In the genomic region with DNA sequence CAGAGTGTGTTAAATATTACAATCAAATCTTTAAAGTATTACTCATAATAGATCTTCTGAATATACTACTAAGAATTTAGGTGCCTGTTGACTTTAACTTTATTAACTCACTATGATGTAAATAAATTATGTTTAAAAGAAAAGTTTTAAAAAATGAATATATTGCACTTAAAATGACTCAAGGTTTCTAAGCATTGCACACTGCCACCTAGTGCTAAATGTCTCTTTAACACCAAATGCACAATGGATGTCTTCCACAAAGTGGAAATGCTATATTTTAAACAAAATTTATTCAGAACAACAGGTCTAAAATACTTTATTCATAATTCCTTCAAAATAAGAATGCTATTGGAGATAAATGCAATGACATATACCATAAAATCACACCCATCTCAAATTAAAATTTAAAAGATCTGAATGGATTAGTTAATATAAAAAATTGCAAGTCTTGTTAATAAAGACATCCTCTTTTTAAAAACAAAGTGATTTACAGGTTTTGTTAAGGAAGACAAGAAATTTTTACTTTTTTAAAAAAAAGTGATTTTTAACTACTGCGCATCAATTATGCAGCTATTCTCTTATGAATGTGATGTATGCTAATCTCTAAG, we compare ENCODE assay signal across 8 cellular contexts. TPM values are rescaled to one million over a fixed set of nuclear protein-coding genes. Genes with fewer than 3 reads are reported as not detected.
A peak's percentile ranks its signal among the peaks of the same experiment; 100 is the strongest.
DNase-seq lines count a peak whose midpoint lies in the region; ATAC-seq, FAIRE-seq and TF ChIP-seq lines count a peak whose summit lies in the region.

No MANE protein-coding gene starts in this region.

- intact Hi-C loops in activated CD8-positive, alpha-beta T cell treated with anti-CD3 and anti-CD28 coated beads for 36 hours (cut with micrococcal nuclease) = loop anchor here (10.0 kb wide), 3 partner anchors 116 to 556 kb away; no protein-coding TSS in a partner anchor
- intact Hi-C loops in kidney (cut with DNase I) = no loop called here

- no peak for ATAC-seq in activated CD8-positive, alpha-beta T cell treated with anti-CD3 and anti-CD28 coated beads for 36 hours
- no peak for ATAC-seq in HG03108 (IDR thresholded peaks at IDR 0.05; ENCODE audit: unreplicated experiment)

- H3K27ac ChIP-seq in kidney (ENCODE audit: low read depth in 2 of 2, low read length in 2 of 2) = no peak overlapping the region

- no peaks in the 10 kb centered on the region for H3K9me3 ChIP-seq in kidney (ENCODE audit: control insufficient read depth in 1 of 2, low read length in 2 of 2)

- H3K36me3 ChIP-seq in kidney (ENCODE audit: control insufficient read depth in 1 of 2, insufficient read depth in 2 of 2, low read length in 2 of 2) = no peaks in the 10 kb centered on the region

- peak; percentile 34 for DNase-seq in COLO829 (ENCODE audit: low spot score)
- peak; percentile 33 for DNase-seq in KG1 (lab: John Stamatoyannopoulos, UW)
- peak; percentile 31 for DNase-seq in activated CD8-positive, alpha-beta T cell treated with anti-CD3 and anti-CD28 coated beads for 36 hours
- no peak for DNase-seq in kidney
- no peak for DNase-seq in occipital lobe (lab: John Stamatoyannopoulos, UW)
- no peak for DNase-seq in NCI-H1436 treated with DMSO at 0.1 percent for 48 hours (lab: John Stamatoyannopoulos, UW)
- DNase-seq in SHP77 treated with DMSO at 0.1 percent for 48 hours (lab: John Stamatoyannopoulos, UW) = no peak

- no peaks in the 10 kb centered on the region for H3K36me3 Mint-ChIP-seq in activated CD8-positive, alpha-beta T cell treated with anti-CD3 and anti-CD28 coated beads for 36 hours (ENCODE audit: low read depth)

- no peak overlapping the region for H3K4me3 Mint-ChIP-seq in activated CD8-positive, alpha-beta T cell treated with anti-CD3 and anti-CD28 coated beads for 36 hours

- FAIRE-seq in kidney (lab: Jason Lieb, UNC) = peak; percentile 94

- no peak overlapping the region for H3K9ac ChIP-seq in kidney (ENCODE audit: low read length in 2 of 2)

- no peaks in the 10 kb centered on the region for H3K4me1 ChIP-seq in kidney (ENCODE audit: control insufficient read depth in 1 of 2, insufficient read depth in 1 of 2, low read depth in 1 of 2, low read length in 2 of 2)

- peaks cover 15% of the 10 kb centered on the region for H3K27me3 Mint-ChIP-seq in activated CD8-positive, alpha-beta T cell treated with anti-CD3 and anti-CD28 coated beads for 36 hours

- CTCF ChIA-PET in activated CD8-positive, alpha-beta T cell treated with anti-CD3 and anti-CD28 coated beads for 36 hours (lab: Charles Lee) = interaction anchor here (0.9 to 1.3 kb wide), 4 partner anchors 14 to 714 kb away, joined by 3 to 4 read pairs (median 4); no protein-coding TSS in a partner anchor

- POLR2A ChIA-PET in activated CD8-positive, alpha-beta T cell treated with anti-CD3 and anti-CD28 coated beads for 36 hours (lab: Charles Lee) = no interaction called here

- no peaks in the 10 kb centered on the region for H3K9me3 Mint-ChIP-seq in activated CD8-positive, alpha-beta T cell treated with anti-CD3 and anti-CD28 coated beads for 36 hours

- TF ChIP-seq CTCF in activated CD8-positive, alpha-beta T cell treated with anti-CD3 and anti-CD28 coated beads for 36 hours (IDR thresholded peaks at IDR 0.05) = peak; percentile 76
- peak; percentile 48 for TF ChIP-seq CTCF in kidney (IDR thresholded peaks at IDR 0.05; ENCODE audit: borderline replicate concordance, extremely low read depth, insufficient read depth)

- H3K27ac Mint-ChIP-seq in activated CD8-positive, alpha-beta T cell treated with anti-CD3 and anti-CD28 coated beads for 36 hours = no peak overlapping the region

- H3K4me3 ChIP-seq in kidney (ENCODE audit: low read length in 2 of 2) = no peak overlapping the region

- H3K4me1 Mint-ChIP-seq in activated CD8-positive, alpha-beta T cell treated with anti-CD3 and anti-CD28 coated beads for 36 hours (ENCODE audit: low read depth) = peaks cover 3% of the 10 kb centered on the region

RNA-seq across cellular contexts. Expression of gene INPP4B, which starts 5.5 kb away (rescaled TPM):
- 10 to 100 TPM; 46.1 to 46.9 TPM for total RNA-seq in activated CD8-positive, alpha-beta T cell treated with anti-CD3 and anti-CD28 coated beads for 36 hours
- 18.9 TPM for total RNA-seq in kidney
- 2.6 TPM for polyA plus RNA-seq in kidney (ENCODE audit: insufficient read depth, low read depth, low replicate concordance)
- total RNA-seq in occipital lobe = 6.7 TPM

Comparison
In these comparisons a context has a peak if more than half of its experiments do, and no peak if none do; other contexts are left out.
1. DNase-seq: peak in COLO829 (single experiment), KG1 (single experiment) and activated CD8-positive, alpha-beta T cell treated with anti-CD3 and anti-CD28 coated beads for 36 hours (single experiment); none in kidney (single experiment), occipital lobe (single experiment), NCI-H1436 treated with DMSO at 0.1 percent for 48 hours (single experiment) and SHP77 treated with DMSO at 0.1 percent for 48 hours (single experiment).